Comparison of ENCODE assay signal across 7 cellular contexts in the genomic region with DNA sequence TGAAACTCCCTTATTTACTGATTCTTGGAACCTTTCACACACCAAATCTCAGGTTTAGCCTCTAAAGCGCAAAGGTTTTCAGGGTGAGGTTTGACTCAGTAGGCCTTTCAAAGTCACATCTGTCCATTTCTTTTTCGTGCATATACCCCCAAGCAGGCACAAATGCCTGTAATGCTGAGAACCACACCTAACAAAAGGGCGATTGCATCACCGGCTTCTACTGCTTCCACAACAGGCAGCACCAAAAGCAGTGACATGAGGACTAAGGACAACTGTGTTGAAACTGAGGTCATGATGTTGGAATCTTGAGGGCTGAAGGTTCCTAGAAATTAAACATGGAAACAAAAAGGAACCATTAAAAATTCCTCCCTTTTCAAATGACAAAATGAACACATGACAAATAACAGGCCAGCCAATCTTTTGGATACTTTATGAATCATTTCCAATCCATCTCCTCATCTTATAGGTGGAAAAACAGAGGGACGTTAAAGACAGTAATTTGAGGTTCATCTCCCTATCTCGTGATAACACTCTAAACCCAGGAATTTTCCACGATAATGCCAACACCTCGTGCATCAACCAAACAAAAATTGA. TPM values are rescaled to one million over a fixed set of nuclear protein-coding genes. Genes with fewer than 3 reads are reported as not detected.
DNase-seq lines count a peak whose midpoint lies in the region; ATAC-seq and TF ChIP-seq lines count a peak whose summit lies in the region.
"Not testable (repeated sequence)": the region's sequence is repeated elsewhere in the genome, so short reads cannot be mapped to it uniquely, and the experiment has no call there.

No MANE protein-coding gene starts in this region.

- TF ChIP-seq CTCF in GM12864 (IDR thresholded peaks at IDR 0.05; ENCODE audit: low read depth, low read length, missing control alignments); brain microvascular endothelial cell (IDR thresholded peaks at IDR 0.05; ENCODE audit: low read depth, low read length, missing control alignments); foreskin keratinocyte (conservative IDR thresholded peaks at IDR 0.05): not testable (repeated sequence)

- intact Hi-C loops in activated CD4-positive, alpha-beta T cell treated with anti-CD3 and anti-CD28 coated beads for 36 hours (cut with DNase I, micrococcal nuclease): loop anchor here in 1 of 2 experiments (5.0 kb wide), 1 partner anchor 560 kb away; no protein-coding TSS in a partner anchor

- in situ Hi-C loops in brain microvascular endothelial cell (cut with HindIII; ENCODE audit: low pct_ligation_motif_present, low sequenced_read_pairs): not testable (repeated sequence)

- peaks cover 29% of the 10 kb centered on the region for H3K4me1 Mint-ChIP-seq in activated CD4-positive, alpha-beta T cell treated with anti-CD3 and anti-CD28 coated beads for 36 hours

- peak overlapping the region in 1 of 3 donors; percentile 78 for H3K9ac ChIP-seq in skeletal muscle tissue (ENCODE audit: low read depth in 1 of 3, low read length in 3 of 3)

- DNase-seq in GM12864 (ENCODE audit: low read depth); brain microvascular endothelial cell; foreskin keratinocyte: not testable (repeated sequence)
- DNase-seq in MV-4-11 (lab: John Stamatoyannopoulos, UW): peak; percentile 62
- peak; percentile 37 for DNase-seq in activated CD4-positive, alpha-beta T cell treated with anti-CD3 and anti-CD28 coated beads for 36 hours

- not testable (repeated sequence) for H3K9me3 ChIP-seq in mesodermal cell (ENCODE audit: control insufficient read depth, low read length); skeletal muscle tissue (ENCODE audit: control insufficient read depth in 3 of 3, low read length in 3 of 3)

- not testable (repeated sequence) for H3K27me3 ChIP-seq in brain microvascular endothelial cell (replicated peaks); foreskin keratinocyte; skeletal muscle tissue (ENCODE audit: control insufficient read depth in 3 of 3, insufficient read depth in 3 of 3, low read length in 3 of 3)

- H3K9me3 Mint-ChIP-seq in activated CD4-positive, alpha-beta T cell treated with anti-CD3 and anti-CD28 coated beads for 36 hours (ENCODE audit: low read depth): not testable (repeated sequence)

- H3K36me3 ChIP-seq in brain microvascular endothelial cell (replicated peaks): not testable (repeated sequence)
- H3K36me3 ChIP-seq in mesodermal cell (ENCODE audit: control insufficient read depth, insufficient read depth, low read length) (peaks cover 31% of the 10 kb centered on the region), skeletal muscle tissue (ENCODE audit: control insufficient read depth in 3 of 3, insufficient read depth in 3 of 3, low read length in 3 of 3) (peaks cover 3 to 14% (median 12%) of the 10 kb centered on the region in 3 donors)

- POLR2A ChIA-PET in activated CD4-positive, alpha-beta T cell treated with anti-CD3 and anti-CD28 coated beads for 36 hours (lab: Charles Lee): not testable (repeated sequence)

- H3K27ac Mint-ChIP-seq in activated CD4-positive, alpha-beta T cell treated with anti-CD3 and anti-CD28 coated beads for 36 hours: peak overlapping the region; percentile 62

- not testable (repeated sequence) for H3K27me3 Mint-ChIP-seq in activated CD4-positive, alpha-beta T cell treated with anti-CD3 and anti-CD28 coated beads for 36 hours

- not testable (repeated sequence) for H3K4me1 ChIP-seq in foreskin keratinocyte; mesodermal cell (ENCODE audit: control insufficient read depth, insufficient read depth, low read length, poor library complexity, severe bottlenecking); skeletal muscle tissue (ENCODE audit: control insufficient read depth in 3 of 3, insufficient read depth in 3 of 3, low read length in 3 of 3)

- ATAC-seq in activated CD4-positive, alpha-beta T cell treated with anti-CD3 and anti-CD28 coated beads for 36 hours; foreskin keratinocyte: not testable (repeated sequence)

- peak overlapping the region; percentile 73 for H3K27ac ChIP-seq in brain microvascular endothelial cell
- H3K27ac ChIP-seq in foreskin keratinocyte: peak overlapping the region; percentile 40
- peak overlapping the region; percentile 59 for H3K27ac ChIP-seq in mesodermal cell (ENCODE audit: low read depth, low read length, severe bottlenecking)
- H3K27ac ChIP-seq in skeletal muscle tissue (ENCODE audit: low read depth, low read length): peak overlapping the region; percentile 43

- peaks cover 21% of the 10 kb centered on the region for H3K36me3 Mint-ChIP-seq in activated CD4-positive, alpha-beta T cell treated with anti-CD3 and anti-CD28 coated beads for 36 hours (ENCODE audit: low read depth)

- H3K4me3 ChIP-seq in GM12864 (ENCODE audit: low read depth, low read length): peak overlapping the region; percentile 65; the same call in 1 of the 2 replicates
- peak overlapping the region; percentile 74 for H3K4me3 ChIP-seq in brain microvascular endothelial cell (ENCODE audit: low read depth, low read length)
- H3K4me3 ChIP-seq in mesodermal cell (ENCODE audit: extremely low read depth, insufficient read depth, low read length, poor library complexity, severe bottlenecking): peak overlapping the region; percentile 71
- peak overlapping the region; percentile 76 to 96 (median 79) for H3K4me3 ChIP-seq in skeletal muscle tissue (ENCODE audit: low read length in 3 of 3)

- CTCF ChIA-PET in activated CD4-positive, alpha-beta T cell treated with anti-CD3 and anti-CD28 coated beads for 36 hours (lab: Charles Lee): not testable (repeated sequence)

- peak overlapping the region; percentile 80 for H3K4me3 Mint-ChIP-seq in activated CD4-positive, alpha-beta T cell treated with anti-CD3 and anti-CD28 coated beads for 36 hours

- 65 to 82% methylated on average over 4 of the region's 8 CpGs for WGBS in mesodermal cell (ENCODE audit: insufficient coverage in 2 of 2), 2 experiments

RNA-seq across cellular contexts. Expression of a gene that starts 1.0 kb away (rescaled TPM):
- total RNA-seq in activated CD4-positive, alpha-beta T cell treated with anti-CD3 and anti-CD28 coated beads for 36 hours: 10 to 100 TPM; 36.0 to 38.5 TPM
- total RNA-seq in foreskin keratinocyte (63.2 and 71.1 TPM in 2 replicates), skeletal muscle tissue (38.6 TPM)
- polyA plus RNA-seq in foreskin keratinocyte: 68.9 and 73.8 TPM in 2 replicates
- 64.7 TPM for polyA plus RNA-seq in mesodermal cell (2013, experiment 1 of 2)
- polyA plus RNA-seq in mesodermal cell (2013, experiment 2 of 2): 80.0 TPM

RNA-seq across cellular contexts. Expression of a gene that starts 30.8 kb away (rescaled TPM):
- not detected for total RNA-seq in activated CD4-positive, alpha-beta T cell treated with anti-CD3 and anti-CD28 coated beads for 36 hours
- 0.63 and 0.68 TPM in 2 replicates for total RNA-seq in foreskin keratinocyte
- 0.56 and 0.74 TPM in 2 replicates for polyA plus RNA-seq in foreskin keratinocyte
- 2.1 TPM for polyA plus RNA-seq in mesodermal cell (2013, experiment 1 of 2)
- polyA plus RNA-seq in mesodermal cell (2013, experiment 2 of 2): 2.4 TPM
- total RNA-seq in skeletal muscle tissue: 1.0 TPM
